19 cellular contexts compared by ENCODE assay signal in the genomic region with DNA sequence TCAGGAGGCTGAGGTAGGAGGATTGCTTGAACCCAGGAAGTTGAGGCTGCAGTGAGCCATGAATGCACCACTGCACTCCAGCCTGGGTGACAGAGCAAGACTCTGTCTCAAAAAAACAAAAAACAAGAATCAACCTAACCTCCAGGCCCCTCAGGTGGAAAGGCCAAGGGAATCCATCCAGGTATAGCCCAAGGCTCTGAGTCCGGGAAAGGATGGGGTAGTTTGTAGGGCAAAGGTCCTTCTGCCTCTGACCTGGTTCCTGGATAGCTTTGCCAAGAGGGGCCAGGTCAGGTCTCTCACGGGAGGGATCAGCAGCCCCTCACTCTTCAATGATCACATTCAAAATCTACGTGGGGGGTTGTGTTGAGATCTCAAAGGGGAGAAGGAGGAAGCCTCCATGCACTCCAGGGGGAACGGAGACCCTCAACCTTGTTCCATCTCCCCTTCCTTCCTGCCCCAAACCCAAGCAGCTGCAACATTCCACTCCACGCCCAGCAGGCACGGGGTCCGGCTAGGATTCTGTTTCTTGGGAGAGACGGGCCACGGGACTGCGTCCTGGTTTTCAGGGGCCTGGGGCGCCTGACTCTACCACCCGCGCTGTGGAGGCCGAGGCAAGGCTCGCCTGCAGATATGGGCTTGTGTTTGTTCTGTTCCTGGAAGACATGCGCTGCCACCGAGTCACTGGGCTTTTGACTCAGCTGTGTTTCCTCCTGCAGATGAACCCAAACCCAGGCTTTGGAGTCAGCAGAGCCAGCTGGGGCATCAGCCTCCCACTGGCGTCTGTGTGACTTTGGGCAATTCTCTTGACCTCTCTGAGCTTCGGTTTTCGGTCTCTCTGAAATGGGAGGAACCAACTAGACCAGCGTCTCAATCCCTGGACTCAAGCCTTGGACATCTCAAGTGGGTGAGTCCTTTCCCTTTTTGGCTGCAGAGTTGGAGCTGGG. TPM values are rescaled to one million over a fixed set of nuclear protein-coding genes. Genes with fewer than 3 reads are reported as not detected.
DNase-seq lines count a peak whose midpoint lies in the region; ATAC-seq, FAIRE-seq and TF ChIP-seq lines count a peak whose summit lies in the region.
"Had no signal": no experiment of that assay in that cellular context is flagged by ENCODE, and none has a peak within 500 bp of the region (broad histone marks: within the 10 kb centered on the region; RNA-seq: fewer than 3 reads in every experiment).

No MANE protein-coding gene starts in this region.

- H3K27ac ChIP-seq in Karpas-422 (ENCODE audit: low read length) (no peak overlapping the region), kidney (ENCODE audit: low read depth in 2 of 2, low read length in 2 of 2) (no peak overlapping the region)
- H3K27ac ChIP-seq: BLaER1 treated with 17β-estradiol and CSF1 and Interleukin-3, amounts not matched to agents 10 nM and 100 nM; PC-9; RWPE1; SJCRH30 had no signal

- H3K4me3 ChIP-seq in H7 (ENCODE audit: insufficient read depth, low read depth, low read length) (no peak overlapping the region), Karpas-422 (ENCODE audit: low read length) (no peak overlapping the region), kidney (ENCODE audit: low read length in 2 of 2) (no peak overlapping the region), lower leg skin (ENCODE audit: low read depth, poor library complexity, severe bottlenecking) (no peak overlapping the region)
- H3K4me3 ChIP-seq: BLaER1 treated with 17β-estradiol and CSF1 and Interleukin-3, amounts not matched to agents 10 nM and 100 nM; GM23338; PC-9; SJCRH30 had no signal

- no peaks in the 10 kb centered on the region for H3K9me2 ChIP-seq in Karpas-422 (replicated peaks; ENCODE audit: insufficient read depth, low read length)

- DNase-seq in H7: peak; percentile 39
- peak; percentile 5 for DNase-seq in Karpas-422
- peak; percentile 42 for DNase-seq in kidney
- DNase-seq in posterior vena cava (ENCODE audit: low spot score): peak; percentile 74
- no peak for DNase-seq in lower leg skin (ENCODE audit: low spot score in 2 of 2)
- DNase-seq in NOMO-1 (lab: John Stamatoyannopoulos, UW; ENCODE audit: unreplicated experiment in 2 of 2): no peak
- DNase-seq: NCI-H1048, NCI-H1436, NCI-H1930, NCI-H526, PC-9, SJCRH30 had no signal

- no peak for TF ChIP-seq POLR2A in lower leg skin (IDR thresholded peaks at IDR 0.05)

- H3K4me1 ChIP-seq in Karpas-422 (ENCODE audit: low read length) (no peaks in the 10 kb centered on the region), kidney (ENCODE audit: control insufficient read depth in 1 of 2, insufficient read depth in 1 of 2, low read depth in 1 of 2, low read length in 2 of 2) (no peaks in the 10 kb centered on the region)

- no peaks in the 10 kb centered on the region for H4K20me1 ChIP-seq in Karpas-422 (ENCODE audit: insufficient read depth, low read depth, low read length)
- H4K20me1 ChIP-seq: BLaER1 treated with 17β-estradiol and CSF1 and Interleukin-3, amounts not matched to agents 10 nM and 100 nM had no signal

- no peaks in the 10 kb centered on the region for H3K79me2 ChIP-seq in Karpas-422 (ENCODE audit: low read length)

- H3K27me3 ChIP-seq in H7 (ENCODE audit: control insufficient read depth, insufficient read depth, low read length) (no peaks in the 10 kb centered on the region), Karpas-422 (ENCODE audit: low read length) (no peaks in the 10 kb centered on the region)
- H3K27me3 ChIP-seq: BLaER1 treated with 17β-estradiol and CSF1 and Interleukin-3, amounts not matched to agents 10 nM and 100 nM; SJCRH30 had no signal

- intact Hi-C loops in kidney (cut with DNase I) (no loop called here), posterior vena cava (cut with DNase I) (loop anchor here in 1 of 2 donors (5.0 kb wide), 1 partner anchor 1882 kb away; a partner anchor contains a TSS), lower leg skin (cut with DNase I; ENCODE audit: low total_unique reads) (no loop called here)

- 86 to 91% methylated on average over 21 of the region's 21 CpGs for WGBS in lower leg skin, 2 donors

- H3K9me3 ChIP-seq in Karpas-422 (ENCODE audit: low read length) (no peaks in the 10 kb centered on the region), kidney (ENCODE audit: control insufficient read depth in 1 of 2, low read length in 2 of 2) (no peaks in the 10 kb centered on the region)
- H3K9me3 ChIP-seq: BLaER1 treated with 17β-estradiol and CSF1 and Interleukin-3, amounts not matched to agents 10 nM and 100 nM; SJCRH30 had no signal

- no peak for ATAC-seq in HG03175 (IDR thresholded peaks at IDR 0.05; ENCODE audit: unreplicated experiment)
- ATAC-seq: GM23338 had no signal

- no peaks in the 10 kb centered on the region for H3K36me3 ChIP-seq in H7 (replicated peaks; ENCODE audit: control insufficient read depth, insufficient read depth, low read length)
- no peaks in the 10 kb centered on the region for H3K36me3 ChIP-seq in Karpas-422 (ENCODE audit: insufficient read depth, low read length)
- H3K36me3 ChIP-seq in kidney (ENCODE audit: control insufficient read depth in 1 of 2, insufficient read depth in 2 of 2, low read length in 2 of 2): no peaks in the 10 kb centered on the region
- H3K36me3 ChIP-seq: BLaER1 treated with 17β-estradiol and CSF1 and Interleukin-3, amounts not matched to agents 10 nM and 100 nM; SJCRH30 had no signal

- H2AFZ ChIP-seq in Karpas-422 (ENCODE audit: low read length): no peak overlapping the region
- H2AFZ ChIP-seq: GM23338, PC-9 had no signal

- FAIRE-seq in kidney (lab: Jason Lieb, UNC): no peak
- FAIRE-seq: GM12891 had no signal

- H3K9ac ChIP-seq in Karpas-422 (ENCODE audit: low read length) (no peak overlapping the region), kidney (ENCODE audit: low read length in 2 of 2) (no peak overlapping the region)
- H3K9ac ChIP-seq: BLaER1 treated with 17β-estradiol and CSF1 and Interleukin-3, amounts not matched to agents 10 nM and 100 nM had no signal

- no peak for TF ChIP-seq CTCF in kidney (IDR thresholded peaks at IDR 0.05; ENCODE audit: borderline replicate concordance, extremely low read depth, insufficient read depth)
- TF ChIP-seq CTCF in lower leg skin (IDR thresholded peaks at IDR 0.05): no peak

- H3K4me2 ChIP-seq in Karpas-422 (ENCODE audit: low read depth, low read length, poor library complexity, severe bottlenecking): no peak overlapping the region
- H3K4me2 ChIP-seq: BLaER1 treated with 17β-estradiol and CSF1 and Interleukin-3, amounts not matched to agents 10 nM and 100 nM; GM23338; PC-9 had no signal

RNA-seq across cellular contexts. Expression of a gene that starts 35.5 kb away (rescaled TPM):
- 8.2 and 8.8 TPM in 2 replicates for total RNA-seq in H7 (2014; rRNA removed; shearing (Covaris generic))
- not detected in 2 replicates for total RNA-seq in Karpas-422 (2014; rRNA removed; shearing (Covaris generic); ENCODE audit: low replicate concordance)
- total RNA-seq in kidney (4.0 TPM), posterior vena cava (1 to 10 TPM; 8.9 to 9.8 TPM), lower leg skin (1 to 10 TPM in 2 of 4 donors, under 1 TPM in 1, not detected in 1; 0.27 to 2.6 (median 1.1) TPM)
- polyA plus RNA-seq in kidney (ENCODE audit: insufficient read depth, low read depth, low replicate concordance): 5.5 TPM
- total RNA-seq: CD8-positive, alpha-beta memory T cell; MCF 10A; PC-9 had no signal
- polyA plus RNA-seq: CD8-positive, alpha-beta memory T cell had no signal

RNA-seq across cellular contexts. Expression of a gene that starts 48.7 kb away (rescaled TPM):
- 1.6 and 3.4 TPM in 2 replicates for total RNA-seq in H7 (2014; rRNA removed; shearing (Covaris generic))
- total RNA-seq in Karpas-422 (2014; rRNA removed; shearing (Covaris generic); ENCODE audit: low replicate concordance): 31.6 and 43.9 TPM in 2 replicates
- total RNA-seq in kidney (6.1 TPM), posterior vena cava (1 to 10 TPM; 3.0 to 4.1 TPM), lower leg skin (1 to 10 TPM in 2 of 4 donors, under 1 TPM in 2; 0.55 to 1.7 (median 1.2) TPM)
- polyA plus RNA-seq in kidney (ENCODE audit: insufficient read depth, low read depth, low replicate concordance): 1.6 TPM

Comparison
In these comparisons a context has a peak if more than half of its experiments do, and no peak if none do; other contexts are left out.
1. DNase-seq: peak in H7 (single experiment), Karpas-422 (single experiment), kidney (single experiment) and posterior vena cava (single experiment); none in lower leg skin (0 of 2) and NOMO-1 (0 of 2).